10 cellular contexts compared by ENCODE assay signal in the genomic region with DNA sequence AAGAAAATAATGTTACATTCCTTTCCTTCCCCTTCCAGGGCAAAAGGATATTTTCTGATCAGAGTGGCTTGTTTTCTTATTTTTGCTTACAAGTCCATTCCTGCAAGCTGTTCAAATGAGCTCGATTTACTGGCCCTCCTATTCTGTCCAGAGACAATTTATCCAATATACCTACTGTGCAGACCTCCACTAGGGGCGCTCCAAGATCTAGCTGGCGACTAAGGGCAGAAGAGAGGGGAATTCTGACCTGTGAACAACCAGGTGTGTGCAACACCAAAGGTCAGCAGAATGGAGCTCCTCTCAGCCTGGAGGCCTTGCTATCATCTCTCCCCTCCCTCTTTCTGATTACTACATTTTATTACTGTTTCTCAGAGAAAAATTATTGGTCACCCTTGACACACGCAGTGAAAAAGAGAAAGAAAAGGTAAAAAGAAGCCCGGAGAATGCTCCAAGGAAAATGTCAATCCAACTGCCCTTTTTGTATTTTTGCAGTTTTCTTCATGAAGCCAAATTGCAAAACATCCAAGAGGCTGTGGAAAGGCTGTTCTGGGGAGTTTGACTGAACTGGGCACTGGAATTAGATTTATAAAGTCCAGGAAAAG. TPM values are rescaled to one million over a fixed set of nuclear protein-coding genes. Genes with fewer than 3 reads are reported as not detected.
DNase-seq lines count a peak whose midpoint lies in the region; ATAC-seq, FAIRE-seq and TF ChIP-seq lines count a peak whose summit lies in the region.
"Had no signal": no experiment of that assay in that cellular context is flagged by ENCODE, and none has a peak within 500 bp of the region (broad histone marks: within the 10 kb centered on the region; RNA-seq: fewer than 3 reads in every experiment).

No MANE protein-coding gene starts in this region.

- DNase-seq in Caki2 (ENCODE audit: low read depth) (peak; percentile 29), H7 (peak; percentile 62), NCI-H748 treated with DMSO at 0.1 percent for 48 hours (lab: John Stamatoyannopoulos, UW) (peak; percentile 56), body of pancreas (peak; percentile 52 to 70 (median 56)), left lobe of liver (ENCODE audit: low spot score) (no peak), type B pancreatic cell (ENCODE audit: extremely low spot score, unreplicated experiment) (no peak), frontal cortex (ENCODE audit: low spot score in 2 of 2) (no peak)

- no peaks in the 10 kb centered on the region for H3K36me3 Mint-ChIP-seq in type B pancreatic cell

- no peak for TF ChIP-seq POLR2A in body of pancreas (IDR thresholded peaks at IDR 0.05)

- H3K36me3 ChIP-seq in H7 (replicated peaks; ENCODE audit: control insufficient read depth, insufficient read depth, low read length) (no peaks in the 10 kb centered on the region), body of pancreas (replicated peaks in 1 of 2; ENCODE audit: insufficient read depth in 1 of 2, low read depth in 2 of 2) (no peaks in the 10 kb centered on the region)

- WGBS in body of pancreas, 2 donors, result 35 to 36% methylated on average over 5 of the region's 5 CpGs

- H3K4me3 Mint-ChIP-seq in type B pancreatic cell, result peak overlapping the region; percentile 72

- H3K27me3 ChIP-seq in H7 (ENCODE audit: control insufficient read depth, insufficient read depth, low read length) (peaks cover 31% of the 10 kb centered on the region), body of pancreas (peaks cover 0 to 19% of the 10 kb centered on the region in 2 donors)

- no peak for ATAC-seq in body of pancreas
- ATAC-seq in left lobe of liver, result peak; percentile 84
- ATAC-seq in GM21576 (IDR thresholded peaks at IDR 0.05; ENCODE audit: unreplicated experiment), result no peak

- H3K4me3 ChIP-seq in H7 (ENCODE audit: insufficient read depth, low read depth, low read length) (no peak overlapping the region), body of pancreas (no peak overlapping the region)
- H3K4me3 ChIP-seq: SK-N-MC had no signal

- FAIRE-seq in frontal cortex (lab: Jason Lieb, UNC), result no peak
- FAIRE-seq: islet of Langerhans had no signal

- no peak overlapping the region for H3K27ac Mint-ChIP-seq in type B pancreatic cell

- peak; percentile 34 to 62 (median 44) for TF ChIP-seq CTCF in body of pancreas (IDR thresholded peaks at IDR 0.05)
- peak; percentile 84 for TF ChIP-seq CTCF in type B pancreatic cell (conservative IDR thresholded peaks at IDR 0.05)

- no peaks in the 10 kb centered on the region for H3K9me3 Mint-ChIP-seq in type B pancreatic cell

- H3K27ac ChIP-seq in body of pancreas, result no peak overlapping the region
- H3K27ac ChIP-seq: SK-N-MC had no signal

- intact Hi-C loops in body of pancreas (cut with DNase I), result no loop called here

- peaks cover 76% of the 10 kb centered on the region for H3K27me3 Mint-ChIP-seq in type B pancreatic cell

- H3K9me3 ChIP-seq in body of pancreas, result no peaks in the 10 kb centered on the region

- in situ Hi-C loops in Caki2 (cut with HindIII; ENCODE audit: low pct_unique_long_range_greater_than_20kb, low sequenced_read_pairs), result no loop called here

- H3K4me1 Mint-ChIP-seq in type B pancreatic cell (ENCODE audit: unreplicated experiment), result peaks cover 6% of the 10 kb centered on the region

- H3K4me1 ChIP-seq in body of pancreas, result peaks cover 14% of the 10 kb centered on the region

RNA-seq across cellular contexts. Expression of gene SEZ6L, which starts 3.2 kb away (rescaled TPM):
- not detected in 2 replicates for total RNA-seq in Caki2 (2014; rRNA removed; shearing (Covaris generic); ENCODE audit: low replicate concordance)
- 0.83 and 1.1 TPM in 2 replicates for total RNA-seq in H7 (2014; rRNA removed; shearing (Covaris generic))
- total RNA-seq in body of pancreas, result under 1 TPM; 0.33 to 0.52 TPM
- 0.03 TPM for total RNA-seq in left lobe of liver
- total RNA-seq in type B pancreatic cell (ENCODE audit: low replicate concordance), result 8.6 and 11.6 TPM in 2 replicates
- 51.8 TPM for total RNA-seq in frontal cortex

Comparison
In these comparisons a context has a peak if more than half of its experiments do, and no peak if none do; other contexts are left out.
1. DNase-seq: peak in Caki2 (single experiment), H7 (single experiment), NCI-H748 treated with DMSO at 0.1 percent for 48 hours (single experiment) and body of pancreas (4 of 4); none in left lobe of liver (single experiment), type B pancreatic cell (single experiment) and frontal cortex (0 of 2).